Comparison of ENCODE assay signal across 4 cellular contexts in genomic region chr15:48965972-48966371, GRCh38.
TF ChIP-seq lines count a peak whose summit lies in the region.

No MANE protein-coding gene starts in this region.

TF ChIP-seq in SK-N-SH, 30 proteins besides CTCF, POLR2A, EP300 and RAD21:
- TF ChIP-seq MEF2A (IDR thresholded peaks at IDR 0.05; ENCODE audit: borderline replicate concordance, low read depth) (no peak), CHD2 (IDR thresholded peaks at IDR 0.05; ENCODE audit: low read length, partially characterized antibody) (no peak), SMC3 (IDR thresholded peaks at IDR 0.05; ENCODE audit: low read depth, low read length) (peak; percentile 53)
- TF ChIP-seq, protein P1, sequence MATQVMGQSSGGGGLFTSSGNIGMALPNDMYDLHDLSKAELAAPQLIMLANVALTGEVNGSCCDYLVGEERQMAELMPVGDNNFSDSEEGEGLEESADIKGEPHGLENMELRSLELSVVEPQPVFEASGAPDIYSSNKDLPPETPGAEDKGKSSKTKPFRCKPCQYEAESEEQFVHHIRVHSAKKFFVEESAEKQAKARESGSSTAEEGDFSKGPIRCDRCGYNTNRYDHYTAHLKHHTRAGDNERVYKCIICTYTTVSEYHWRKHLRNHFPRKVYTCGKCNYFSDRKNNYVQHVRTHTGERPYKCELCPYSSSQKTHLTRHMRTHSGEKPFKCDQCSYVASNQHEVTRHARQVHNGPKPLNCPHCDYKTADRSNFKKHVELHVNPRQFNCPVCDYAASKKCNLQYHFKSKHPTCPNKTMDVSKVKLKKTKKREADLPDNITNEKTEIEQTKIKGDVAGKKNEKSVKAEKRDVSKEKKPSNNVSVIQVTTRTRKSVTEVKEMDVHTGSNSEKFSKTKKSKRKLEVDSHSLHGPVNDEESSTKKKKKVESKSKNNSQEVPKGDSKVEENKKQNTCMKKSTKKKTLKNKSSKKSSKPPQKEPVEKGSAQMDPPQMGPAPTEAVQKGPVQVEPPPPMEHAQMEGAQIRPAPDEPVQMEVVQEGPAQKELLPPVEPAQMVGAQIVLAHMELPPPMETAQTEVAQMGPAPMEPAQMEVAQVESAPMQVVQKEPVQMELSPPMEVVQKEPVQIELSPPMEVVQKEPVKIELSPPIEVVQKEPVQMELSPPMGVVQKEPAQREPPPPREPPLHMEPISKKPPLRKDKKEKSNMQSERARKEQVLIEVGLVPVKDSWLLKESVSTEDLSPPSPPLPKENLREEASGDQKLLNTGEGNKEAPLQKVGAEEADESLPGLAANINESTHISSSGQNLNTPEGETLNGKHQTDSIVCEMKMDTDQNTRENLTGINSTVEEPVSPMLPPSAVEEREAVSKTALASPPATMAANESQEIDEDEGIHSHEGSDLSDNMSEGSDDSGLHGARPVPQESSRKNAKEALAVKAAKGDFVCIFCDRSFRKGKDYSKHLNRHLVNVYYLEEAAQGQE (IDR thresholded peaks at IDR 0.05; ENCODE audit: low read depth, low read length) = no peak
TF ChIP-seq in SK-N-SH: peak in this region for 1.

TF ChIP-seq in SK-N-SH treated with all-trans-retinoic acid at 6 μM for 48 hours, 23 proteins besides CTCF, POLR2A, EP300 and RAD21 (continues in another document):
- TF ChIP-seq POU6F1 (CRISPR knock-in tag; IDR thresholded peaks at IDR 0.05; ENCODE audit: borderline replicate concordance, low read depth) = no peak
- TF ChIP-seq GLIS3 (CRISPR knock-in tag; IDR thresholded peaks at IDR 0.05) = no peak
- TF ChIP-seq TOX (CRISPR knock-in tag; IDR thresholded peaks at IDR 0.05; ENCODE audit: borderline replicate concordance) = no peak
- no peak for TF ChIP-seq ISL1 (CRISPR knock-in tag; IDR thresholded peaks at IDR 0.05)
- no peak for TF ChIP-seq BACH2 (CRISPR knock-in tag; IDR thresholded peaks at IDR 0.05; ENCODE audit: borderline replicate concordance)
- no peak for TF ChIP-seq ZFP30 (CRISPR knock-in tag; IDR thresholded peaks at IDR 0.05)
- TF ChIP-seq ZFP3 (CRISPR knock-in tag; IDR thresholded peaks at IDR 0.05) = no peak
- no peak for TF ChIP-seq CSDC2 (CRISPR knock-in tag; IDR thresholded peaks at IDR 0.05)
- TF ChIP-seq, protein P2, sequence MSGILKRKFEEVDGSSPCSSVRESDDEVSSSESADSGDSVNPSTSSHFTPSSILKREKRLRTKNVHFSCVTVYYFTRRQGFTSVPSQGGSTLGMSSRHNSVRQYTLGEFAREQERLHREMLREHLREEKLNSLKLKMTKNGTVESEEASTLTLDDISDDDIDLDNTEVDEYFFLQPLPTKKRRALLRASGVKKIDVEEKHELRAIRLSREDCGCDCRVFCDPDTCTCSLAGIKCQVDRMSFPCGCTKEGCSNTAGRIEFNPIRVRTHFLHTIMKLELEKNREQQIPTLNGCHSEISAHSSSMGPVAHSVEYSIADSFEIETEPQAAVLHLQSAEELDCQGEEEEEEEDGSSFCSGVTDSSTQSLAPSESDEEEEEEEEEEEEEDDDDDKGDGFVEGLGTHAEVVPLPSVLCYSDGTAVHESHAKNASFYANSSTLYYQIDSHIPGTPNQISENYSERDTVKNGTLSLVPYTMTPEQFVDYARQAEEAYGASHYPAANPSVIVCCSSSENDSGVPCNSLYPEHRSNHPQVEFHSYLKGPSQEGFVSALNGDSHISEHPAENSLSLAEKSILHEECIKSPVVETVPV (CRISPR knock-in tag; IDR thresholded peaks at IDR 0.05) = no peak
- TF ChIP-seq OSR1 (CRISPR knock-in tag; IDR thresholded peaks at IDR 0.05) = no peak

TF ChIP-seq in HCT116, 20 proteins besides CTCF, POLR2A, EP300 and RAD21:
- TF ChIP-seq EZH2phosphoT487 (IDR thresholded peaks at IDR 0.05; ENCODE audit: borderline replicate concordance) = no peak
- TF ChIP-seq CBX3 (IDR thresholded peaks at IDR 0.05; ENCODE audit: low read depth) = no peak
- peak; percentile 37; the same call in 1 of the 2 replicates for TF ChIP-seq CEBPB (IDR thresholded peaks at IDR 0.05; ENCODE audit: low read depth)
- no peak for TF ChIP-seq SIN3A (IDR thresholded peaks at IDR 0.05; ENCODE audit: low read depth)
- no peak for TF ChIP-seq EZH2 (IDR thresholded peaks at IDR 0.05)
- no peak for TF ChIP-seq ZFX (IDR thresholded peaks at IDR 0.05)
- TF ChIP-seq, protein P3, sequence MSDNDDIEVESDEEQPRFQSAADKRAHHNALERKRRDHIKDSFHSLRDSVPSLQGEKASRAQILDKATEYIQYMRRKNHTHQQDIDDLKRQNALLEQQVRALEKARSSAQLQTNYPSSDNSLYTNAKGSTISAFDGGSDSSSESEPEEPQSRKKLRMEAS (IDR thresholded peaks at IDR 0.05) = no peak
- TF ChIP-seq, protein P1 (IDR thresholded peaks at IDR 0.05; ENCODE audit: low read depth) = no peak
- TF ChIP-seq EGR1 (IDR thresholded peaks at IDR 0.05; ENCODE audit: low read depth) = no peak

TF ChIP-seq in H1, 55 proteins besides CTCF, POLR2A, EP300 and RAD21:
- TF ChIP-seq CEBPB (IDR thresholded peaks at IDR 0.05; ENCODE audit: low read depth, low read length) = peak; percentile 47; the same call in 1 of the 2 replicates
- TF ChIP-seq E2F6 (IDR thresholded peaks at IDR 0.05) = no peak
TF ChIP-seq in H1: peak in this region for 1.
